Comparison of ENCODE assay signal across 20 cellular contexts in the genomic region with DNA sequence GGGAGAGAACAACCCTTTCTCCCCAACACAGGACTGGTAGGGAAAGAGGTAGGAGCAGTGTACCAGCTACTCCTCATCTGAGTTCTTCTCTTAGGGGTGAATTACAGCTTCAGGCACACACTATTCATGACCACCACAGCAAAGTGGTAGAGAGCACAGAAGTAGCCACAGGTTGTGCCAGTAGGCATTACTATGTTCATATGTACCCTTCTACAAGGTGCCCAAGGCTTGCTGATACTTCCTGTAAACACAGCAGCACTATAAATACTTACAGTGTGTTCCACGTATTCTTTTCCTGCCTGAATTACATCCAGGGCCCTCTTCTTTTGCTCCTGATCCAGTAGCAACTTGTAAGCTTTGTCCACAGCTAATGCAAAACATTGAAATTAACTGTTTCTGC. TPM values are rescaled to one million over a fixed set of nuclear protein-coding genes. Genes with fewer than 3 reads are reported as not detected.
DNase-seq lines count a peak whose midpoint lies in the region; ATAC-seq, FAIRE-seq and TF ChIP-seq lines count a peak whose summit lies in the region.
"Had no signal": no experiment of that assay in that cellular context is flagged by ENCODE, and none has a peak within 500 bp of the region (broad histone marks: within the 10 kb centered on the region; RNA-seq: fewer than 3 reads in every experiment).

No MANE protein-coding gene starts in this region.

- WGBS in H9 (ENCODE audit: extremely low coverage, insufficient read length, low lambda C conversion rate): no CpG with 5 or more reads among the region's 1 CpG
- WGBS in GM12878 (ENCODE audit: insufficient coverage, insufficient replicate concordance, low lambda C conversion rate, missing lambda C conversion rate): 0% methylated on average over 1 of the region's 1 CpG
- WGBS in prostate gland: 23% methylated on average over 1 of the region's 1 CpG
- WGBS in thyroid gland, 2 donors: 75 to 79% methylated on average over 1 of the region's 1 CpG

- no peak overlapping the region for H2BK120ac ChIP-seq in H9 (ENCODE audit: low read depth, low read length, poor library complexity, severe bottlenecking)

- SMC1A ChIA-PET in GM12878 (lab: Charles Lee; ENCODE audit: uncharacterized antibody, unreplicated experiment): interaction anchor here (0.6 to 22.7 kb wide), 42 partner anchors 8 to 371 kb away, joined by 3 to 445 read pairs (median 6); a partner anchor contains a TSS

- no peak overlapping the region for H3K4me3 ChIP-seq in CD4-positive, alpha-beta memory T cell (ENCODE audit: low read length in 2 of 2)
- H3K4me3 ChIP-seq in GM12878: no peak overlapping the region
- H3K4me3 ChIP-seq in prostate gland: no peak overlapping the region
- H3K4me3 ChIP-seq in uterus: no peak overlapping the region
- no peak overlapping the region for H3K4me3 ChIP-seq in thyroid gland (replicated peaks in 1 of 3)
- H3K4me3 ChIP-seq: BLaER1 had no signal

- no peak overlapping the region for H4K91ac ChIP-seq in H9 (ENCODE audit: insufficient read length, low read depth, low read length)

- H3T11ph ChIP-seq in H9 (ENCODE audit: low read length): no peak overlapping the region

- DNase-seq in CD4-positive, alpha-beta memory T cell: no peak
- DNase-seq in H9 (no peak), GM12878 (ENCODE audit: low read depth, low spot score) (no peak), prostate gland (ENCODE audit: low spot score) (no peak), uterus (no peak), T-helper 17 cell (no peak), thyroid gland (no peak), SIG-M5 treated with dmso at 0.1 percent for 504 hours (lab: John Stamatoyannopoulos, UW; ENCODE audit: unreplicated experiment) (no peak)
- DNase-seq: CD8-positive, alpha-beta memory T cell; KG1; NCI-H1436; NCI-H1930; NCI-H2171; NCI-H446; SK-N-SH had no signal

- in situ Hi-C loops in GM12878 (cut with MboI): loop anchor here (5.0 kb wide), 1 partner anchor 117 kb away; no protein-coding TSS in a partner anchor

- peaks cover 0 to 1% (median 0%) of the 10 kb centered on the region in 8 donors for H3K9me3 Mint-ChIP-seq in CD4-positive, alpha-beta memory T cell
- H3K9me3 Mint-ChIP-seq in H9: no peaks in the 10 kb centered on the region
- H3K9me3 Mint-ChIP-seq: CD8-positive, alpha-beta memory T cell had no signal

- no peak overlapping the region for H4K5ac ChIP-seq in H9 (ENCODE audit: insufficient read length, low read depth, low read length)

- H3K36me3 Mint-ChIP-seq in CD4-positive, alpha-beta memory T cell: peaks cover 16 to 58% of the 10 kb centered on the region in 2 donors
- H3K36me3 Mint-ChIP-seq in H9 (ENCODE audit: insufficient read depth in 1 of 3, low read depth in 3 of 3) (peaks cover 15 to 59% (median 35%) of the 10 kb centered on the region in 3 experiments; a peak in 6 of 7 replicates), T-helper 17 cell (ENCODE audit: low read depth) (peaks cover 2% of the 10 kb centered on the region)

- H2BK20ac ChIP-seq in H9 (ENCODE audit: low read depth, low read length, poor library complexity, severe bottlenecking): no peak overlapping the region

- H2AFZ ChIP-seq in H9 (ENCODE audit: low read length): no peak overlapping the region
- H2AFZ ChIP-seq in GM12878 (ENCODE audit: control insufficient read depth, low read depth, low read length): no peak overlapping the region

- no peak overlapping the region for H2AK5ac ChIP-seq in H9 (ENCODE audit: insufficient read length, low read length)

- no peak overlapping the region for H3K23ac ChIP-seq in H9 (ENCODE audit: insufficient read length, low read depth, low read length)

- H2BK5ac ChIP-seq in H9 (ENCODE audit: insufficient read length, low read length): no peak overlapping the region

- H3K36me3 ChIP-seq in CD4-positive, alpha-beta memory T cell (ENCODE audit: insufficient read depth, low read length): peaks cover 35% of the 10 kb centered on the region
- H3K36me3 ChIP-seq in GM12878 (ENCODE audit: control insufficient read depth in 2 of 2, insufficient read depth in 2 of 2, low read length in 1 of 2) (peaks cover 3 to 26% of the 10 kb centered on the region in 2 experiments; a peak in 3 of 4 replicates), prostate gland (no peaks in the 10 kb centered on the region), uterus (no peaks in the 10 kb centered on the region), thyroid gland (peaks cover 21 to 24% of the 10 kb centered on the region in 2 donors)

- ATAC-seq in GM12878: peak; percentile 27; the same call in 2 of the 3 replicates
- ATAC-seq in T-helper 17 cell: no peak
- ATAC-seq: HepG2, Right ventricle myocardium inferior had no signal

- no peak for TF ChIP-seq EP300 in GM12878 (IDR thresholded peaks at IDR 0.05; ENCODE audit: borderline replicate concordance in 1 of 2, control insufficient read depth in 1 of 2, low read depth in 2 of 2, low read length in 2 of 2)

- intact Hi-C loops in CD4-positive, alpha-beta memory T cell (cut with micrococcal nuclease): loop anchor here (1.0 to 2.0 kb wide), 2 partner anchors 118 to 351 kb away; no protein-coding TSS in a partner anchor
- intact Hi-C loops in GM12878 (cut with micrococcal nuclease; ENCODE audit: unreplicated experiment): loop anchor here (1.0 to 10.0 kb wide), 3 partner anchors 37 to 195 kb away; no protein-coding TSS in a partner anchor
- intact Hi-C loops in prostate gland (cut with DNase I): loop anchor here (2.0 kb wide), 1 partner anchor 119 kb away; no protein-coding TSS in a partner anchor
- intact Hi-C loops in uterus (cut with DNase I; ENCODE audit: low total_unique reads): no loop called here
- intact Hi-C loops in thyroid gland (cut with DNase I): loop anchor here (5.0 kb wide), 1 partner anchor 117 kb away; no protein-coding TSS in a partner anchor

- H3K79me1 ChIP-seq in H9 (ENCODE audit: insufficient read depth, low read depth, low read length, poor library complexity, severe bottlenecking): peaks cover 5% of the 10 kb centered on the region

- peak overlapping the region in 4 of 7 donors; percentile 20 to 52 (median 36) for H3K27ac Mint-ChIP-seq in CD4-positive, alpha-beta memory T cell
- H3K27ac Mint-ChIP-seq in H9 (peak overlapping the region in 2 of 3 experiments; percentile 37 to 71; a peak in 2 of 7 replicates), T-helper 17 cell (no peak overlapping the region)

- no peaks in the 10 kb centered on the region for H3K27me3 Mint-ChIP-seq in CD4-positive, alpha-beta memory T cell
- H3K27me3 Mint-ChIP-seq in H9 (ENCODE audit: low read depth) (no peaks in the 10 kb centered on the region), T-helper 17 cell (no peaks in the 10 kb centered on the region)
- H3K27me3 Mint-ChIP-seq: CD8-positive, alpha-beta memory T cell had no signal

- no peak overlapping the region for H3K4me2 ChIP-seq in H9 (ENCODE audit: insufficient read depth, insufficient read length, low read length)
- H3K4me2 ChIP-seq in GM12878 (ENCODE audit: control insufficient read depth, insufficient read depth): no peak overlapping the region
- H3K4me2 ChIP-seq: BLaER1, SK-N-SH had no signal

- H3K27ac ChIP-seq in CD4-positive, alpha-beta memory T cell (ENCODE audit: low read depth, low read length): no peak overlapping the region
- H3K27ac ChIP-seq in H9 (ENCODE audit: insufficient read length, low read depth, low read length) (no peak overlapping the region), GM12878 (ENCODE audit: control insufficient read depth, insufficient read depth) (no peak overlapping the region), prostate gland (peak overlapping the region; percentile 21 to 25), uterus (no peak overlapping the region), thyroid gland (no peak overlapping the region)
- H3K27ac ChIP-seq: BLaER1 had no signal

- H3K4me1 ChIP-seq in CD4-positive, alpha-beta memory T cell (ENCODE audit: insufficient read depth, low read length): no peaks in the 10 kb centered on the region
- H3K4me1 ChIP-seq in H9 (ENCODE audit: insufficient read depth, low read length) (no peaks in the 10 kb centered on the region), GM12878 (ENCODE audit: control insufficient read depth, insufficient read depth, low read length) (no peaks in the 10 kb centered on the region), prostate gland (replicated peaks) (peaks cover 2% of the 10 kb centered on the region), uterus (no peaks in the 10 kb centered on the region), thyroid gland (no peaks in the 10 kb centered on the region)
- H3K4me1 ChIP-seq: BLaER1 had no signal

- no peak overlapping the region for H3K4ac ChIP-seq in H9 (ENCODE audit: low read depth, low read length)

- POLR2A ChIA-PET in CD4-positive, alpha-beta memory T cell (lab: Charles Lee; ENCODE audit: partially characterized antibody): interaction anchor here (1.3 to 2.0 kb wide), 4 partner anchors 10 to 379 kb away, joined by 3 to 12 read pairs (median 6); a partner anchor contains a TSS
- POLR2A ChIA-PET in GM12878 (lab: Charles Lee): interaction anchor here (0.5 to 2.7 kb wide), 12 partner anchors 8 to 346 kb away, joined by 3 to 15 read pairs (median 3); a partner anchor contains a TSS

- no peaks in the 10 kb centered on the region for H3K27me3 ChIP-seq in CD4-positive, alpha-beta memory T cell (ENCODE audit: insufficient read depth, low read length)
- no peaks in the 10 kb centered on the region for H3K27me3 ChIP-seq in H9 (ENCODE audit: insufficient read depth, low read length)
- H3K27me3 ChIP-seq in GM12878 (replicated peaks in 1 of 2; ENCODE audit: control insufficient read depth in 2 of 2, insufficient read depth in 2 of 2, low read length in 1 of 2): no peaks in the 10 kb centered on the region
- no peaks in the 10 kb centered on the region for H3K27me3 ChIP-seq in prostate gland (replicated peaks; ENCODE audit: insufficient read depth)
- H3K27me3 ChIP-seq in uterus: no peaks in the 10 kb centered on the region
- no peaks in the 10 kb centered on the region for H3K27me3 ChIP-seq in thyroid gland
- H3K27me3 ChIP-seq: BLaER1 had no signal

- TF ChIP-seq CTCF in H9 (conservative IDR thresholded peaks at IDR 0.05) (no peak), GM12878 (IDR thresholded peaks at IDR 0.05 in 2 of 3, conservative IDR thresholded peaks at IDR 0.05 in 1 of 3; ENCODE audit: control insufficient read depth in 2 of 3, extremely low read depth in 1 of 3, insufficient read depth in 1 of 3, low read depth in 3 of 3, low read length in 3 of 3) (no peak), prostate gland (IDR thresholded peaks at IDR 0.05) (no peak), uterus (IDR thresholded peaks at IDR 0.05) (no peak), thyroid gland (IDR thresholded peaks at IDR 0.05) (no peak)

- no peaks in the 10 kb centered on the region for H3K9me3 ChIP-seq in CD4-positive, alpha-beta memory T cell (ENCODE audit: control insufficient read depth in 1 of 2, low read length in 2 of 2)
- H3K9me3 ChIP-seq in H9 (ENCODE audit: control insufficient read depth, low read depth, low read length) (no peaks in the 10 kb centered on the region), GM12878 (replicated peaks; ENCODE audit: control insufficient read depth, insufficient read depth, low read length) (no peaks in the 10 kb centered on the region), prostate gland (no peaks in the 10 kb centered on the region), uterus (no peaks in the 10 kb centered on the region), T-helper 17 cell (ENCODE audit: control insufficient read depth, low read length, poor library complexity, severe bottlenecking) (no peaks in the 10 kb centered on the region), thyroid gland (no peaks in the 10 kb centered on the region)
- H3K9me3 ChIP-seq: BLaER1, SK-N-SH had no signal

- no peak overlapping the region for H4K8ac ChIP-seq in H9 (replicated peaks; ENCODE audit: insufficient read length, low read depth, low read length)

- no peaks in the 10 kb centered on the region for H3K79me2 ChIP-seq in H9 (ENCODE audit: insufficient read depth, low read length)
- H3K79me2 ChIP-seq in GM12878 (ENCODE audit: control insufficient read depth, insufficient read depth, low read length): no peaks in the 10 kb centered on the region

- no peak overlapping the region for H3K56ac ChIP-seq in H9 (ENCODE audit: insufficient read length, low read depth, low read length)

- no peak overlapping the region for H2BK15ac ChIP-seq in H9 (ENCODE audit: low read depth, low read length)

- TF ChIP-seq RAD21 in GM12878 (IDR thresholded peaks at IDR 0.05; ENCODE audit: insufficient read depth, low read depth, low read length): no peak

- H3K14ac ChIP-seq in H9 (ENCODE audit: insufficient read depth, low read length): no peak overlapping the region

- no TSS peak for BruUV-seq in GM12878 (replicated peaks; lab: Mats Ljungman, UMichigan)

- H3K9ac ChIP-seq in H9 (ENCODE audit: extremely low read depth, insufficient read length, low read length): no peak overlapping the region
- H3K9ac ChIP-seq in GM12878 (ENCODE audit: control insufficient read depth, insufficient read depth, low read length): no peak overlapping the region
- H3K9ac ChIP-seq: BLaER1, SK-N-SH had no signal

- H4K20me1 ChIP-seq in H9 (ENCODE audit: control insufficient read depth, insufficient read depth, insufficient read length) (no peaks in the 10 kb centered on the region), GM12878 (ENCODE audit: control insufficient read depth, insufficient read depth) (no peaks in the 10 kb centered on the region)

- H2BK12ac ChIP-seq in H9 (ENCODE audit: insufficient read length, low read depth, low read length): no peak overlapping the region

- H3K18ac ChIP-seq in H9 (ENCODE audit: insufficient read length, low read depth, low read length): no peak overlapping the region

- no peak for FAIRE-seq in GM12878 (lab: Jason Lieb, UNC)
- FAIRE-seq: D721Med, HepG2, RCC 7860 had no signal

- H3K4me3 Mint-ChIP-seq in CD4-positive, alpha-beta memory T cell: no peak overlapping the region
- no peak overlapping the region for H3K4me3 Mint-ChIP-seq in H9
- H3K4me3 Mint-ChIP-seq in T-helper 17 cell: no peak overlapping the region
- H3K4me3 Mint-ChIP-seq: CD8-positive, alpha-beta memory T cell had no signal

- RAD21 ChIA-PET in GM12878 (lab: Charles Lee; ENCODE audit: unreplicated experiment): interaction anchor here (0.7 to 7.5 kb wide), 40 partner anchors 8 to 667 kb away, joined by 3 to 207 read pairs (median 5); a partner anchor contains a TSS

- peaks cover 8 to 10% (median 9%) of the 10 kb centered on the region in 4 donors for H3K4me1 Mint-ChIP-seq in CD4-positive, alpha-beta memory T cell
- H3K4me1 Mint-ChIP-seq in H9 (peaks cover 4 to 6% of the 10 kb centered on the region in 2 experiments), T-helper 17 cell (peaks cover 5% of the 10 kb centered on the region)

- TF ChIP-seq POLR2A in GM12878 (IDR thresholded peaks at IDR 0.05; ENCODE audit: low read depth, low read length) (no peak), prostate gland (IDR thresholded peaks at IDR 0.05) (no peak), uterus (IDR thresholded peaks at IDR 0.05) (no peak), thyroid gland (IDR thresholded peaks at IDR 0.05) (no peak)

- no peaks in the 10 kb centered on the region for H3K23me2 ChIP-seq in H9 (ENCODE audit: insufficient read length, low read depth, low read length, poor library complexity, severe bottlenecking)

- CTCF ChIA-PET in CD4-positive, alpha-beta memory T cell (lab: Charles Lee; ENCODE audit: partially characterized antibody): interaction anchor here (0.6 to 6.3 kb wide), 12 partner anchors 8 to 352 kb away, joined by 3 to 90 read pairs (median 4); a partner anchor contains a TSS
- CTCF ChIA-PET in GM12878 (lab: Yijun Ruan, JAX): interaction anchor here (0.6 to 10.1 kb wide), 45 partner anchors 8 to 351 kb away, joined by 3 to 317 read pairs (median 6); a partner anchor contains a TSS

RNA-seq across cellular contexts. Expression of a gene that starts 23.1 kb away (rescaled TPM):
- 10 to 100 TPM; 71.5 to 78.1 TPM for total RNA-seq in CD4-positive, alpha-beta memory T cell
- polyA plus RNA-seq in CD4-positive, alpha-beta memory T cell: 100 to 1,000 TPM; 148 to 199 TPM
- total RNA-seq in H9 (2021) (126 and 132 TPM in 2 replicates), GM12878 (2014; rRNA removed) (91.2 and 109 TPM in 2 replicates), GM12878 (2014; rRNA removed; fragmentation: Illumina TruSeq; extraction: Trizol) (152 and 155 TPM in 2 replicates), GM12878 (2021) (109 and 111 TPM in 2 replicates), prostate gland (10 to 100 TPM; 43.7 to 60.3 TPM), uterus (10 to 100 TPM; 24.3 to 90.9 (median 56.2) TPM), T-helper 17 cell (10 to 100 TPM; 52.1 to 58.4 TPM), thyroid gland (10 to 100 TPM; 59.5 to 76.7 (median 62.5) TPM)
- 26.2 and 27.8 TPM in 2 replicates for total RNA-seq in GM12878 (2013; cell fraction: nucleolus; rRNA removed)
- 61.0 TPM for polyA plus RNA-seq in GM12878 (2011; ENCODE audit: low read depth)
- polyA plus RNA-seq in GM12878 (2011; rRNA removed) (137 and 176 TPM in 2 replicates), GM12878 (2014; fragmentation: Illumina TruSeq; extraction: Trizol) (251 and 323 TPM in 2 replicates), GM12878 (2014; fragmentation: Nextera tagmentation; extraction: Ambion mirVana) (100 to 1,000 TPM; 209 to 296 TPM), GM12878 (2014; rRNA removed) (95.0 and 106 TPM in 2 replicates), GM12878 (2016; fragmentation: Nextera tagmentation; extraction: Ambion mirVana) (100 to 1,000 TPM; 149 to 155 TPM)
- 84.8 and 92.1 TPM in 2 replicates for polyA plus RNA-seq in GM12878 (2011; cell fraction: cytosol; rRNA removed)
- polyA plus RNA-seq in GM12878 (2011; cell fraction: nucleus; rRNA removed): 59.2 and 72.5 TPM in 2 replicates
- 68.0 and 82.9 TPM in 2 replicates for polyA plus RNA-seq in GM12878 (2012)
- 36.3 and 42.2 TPM in 2 replicates for polyA minus RNA-seq in GM12878 (2011; rRNA and poly(A)+ RNA removed)
- 14.1 and 15.9 TPM in 2 replicates for polyA minus RNA-seq in GM12878 (2011; cell fraction: cytosol; rRNA and poly(A)+ RNA removed)
- 8.7 and 16.1 TPM in 2 replicates for polyA minus RNA-seq in GM12878 (2011; cell fraction: nucleus; rRNA and poly(A)+ RNA removed)

RNA-seq across cellular contexts. Expression of a gene that starts 26.2 kb away (rescaled TPM):
- 100 to 1,000 TPM; 111 TPM for total RNA-seq in CD4-positive, alpha-beta memory T cell
- 100 to 1,000 TPM; 383 to 743 TPM for polyA plus RNA-seq in CD4-positive, alpha-beta memory T cell
- 257 and 275 TPM in 2 replicates for total RNA-seq in H9 (2021)
- 29.9 and 31.3 TPM in 2 replicates for total RNA-seq in GM12878 (2013; cell fraction: nucleolus; rRNA removed)
- total RNA-seq in GM12878 (2014; rRNA removed): 515 and 527 TPM in 2 replicates
- total RNA-seq in GM12878 (2014; rRNA removed; fragmentation: Illumina TruSeq; extraction: Trizol): 256 and 286 TPM in 2 replicates
- 314 and 320 TPM in 2 replicates for total RNA-seq in GM12878 (2021)
- 210 TPM for polyA plus RNA-seq in GM12878 (2011; ENCODE audit: low read depth)
- polyA plus RNA-seq in GM12878 (2011; rRNA removed): 279 and 352 TPM in 2 replicates
- polyA plus RNA-seq in GM12878 (2011; cell fraction: cytosol; rRNA removed): 259 and 347 TPM in 2 replicates
- polyA plus RNA-seq in GM12878 (2011; cell fraction: nucleus; rRNA removed): 205 and 266 TPM in 2 replicates
- 407 and 585 TPM in 2 replicates for polyA plus RNA-seq in GM12878 (2012)
- polyA plus RNA-seq in GM12878 (2014; fragmentation: Illumina TruSeq; extraction: Trizol): 146 and 253 TPM in 2 replicates
- 100 to 1,000 TPM; 296 to 883 TPM for polyA plus RNA-seq in GM12878 (2014; fragmentation: Nextera tagmentation; extraction: Ambion mirVana)
- polyA plus RNA-seq in GM12878 (2014; rRNA removed): 892 and 1,008 TPM in 2 replicates
- polyA plus RNA-seq in GM12878 (2016; fragmentation: Nextera tagmentation; extraction: Ambion mirVana): 1,000 to 10,000 TPM; 1,209 to 1,210 TPM
- 45.1 and 56.3 TPM in 2 replicates for polyA minus RNA-seq in GM12878 (2011; rRNA and poly(A)+ RNA removed)
- 40.3 and 46.8 TPM in 2 replicates for polyA minus RNA-seq in GM12878 (2011; cell fraction: cytosol; rRNA and poly(A)+ RNA removed)
- 29.7 and 52.8 TPM in 2 replicates for polyA minus RNA-seq in GM12878 (2011; cell fraction: nucleus; rRNA and poly(A)+ RNA removed)
- total RNA-seq in prostate gland: 100 to 1,000 TPM; 171 to 390 TPM
- 100 to 1,000 TPM in 1 of 4 donors, 10 to 100 TPM in 3; 57.1 to 103 (median 82.2) TPM for total RNA-seq in uterus
- 10 to 100 TPM; 75.6 to 83.7 TPM for total RNA-seq in T-helper 17 cell
- 100 to 1,000 TPM in 3 of 4 donors, 10 to 100 TPM in 1; 75.6 to 307 (median 236) TPM for total RNA-seq in thyroid gland

RNA-seq across cellular contexts. Expression of a gene that starts 33.2 kb away (rescaled TPM):
- 1 to 10 TPM; 1.2 to 1.7 TPM for total RNA-seq in CD4-positive, alpha-beta memory T cell
- under 1 TPM; 0.25 to 0.57 TPM for polyA plus RNA-seq in CD4-positive, alpha-beta memory T cell
- total RNA-seq in H9 (2021): 1.8 and 1.9 TPM in 2 replicates
- total RNA-seq in GM12878 (2013; cell fraction: nucleolus; rRNA removed): 63.0 and 72.4 TPM in 2 replicates
- 18.1 and 23.9 TPM in 2 replicates for total RNA-seq in GM12878 (2014; rRNA removed)
- total RNA-seq in GM12878 (2014; rRNA removed; fragmentation: Illumina TruSeq; extraction: Trizol): 20.1 and 20.2 TPM in 2 replicates
- 25.5 and 28.4 TPM in 2 replicates for total RNA-seq in GM12878 (2021)
- 5.8 TPM for polyA plus RNA-seq in GM12878 (2011; ENCODE audit: low read depth)
- 167 and 251 TPM in 2 replicates for polyA plus RNA-seq in GM12878 (2011; rRNA removed)
- 376 and 431 TPM in 2 replicates for polyA plus RNA-seq in GM12878 (2011; cell fraction: cytosol; rRNA removed)
- polyA plus RNA-seq in GM12878 (2011; cell fraction: nucleus; rRNA removed): 49.8 and 57.4 TPM in 2 replicates
- polyA plus RNA-seq in GM12878 (2012): 7.3 and 10.0 TPM in 2 replicates
- 30.6 and 31.1 TPM in 2 replicates for polyA plus RNA-seq in GM12878 (2014; fragmentation: Illumina TruSeq; extraction: Trizol)
- polyA plus RNA-seq in GM12878 (2014; fragmentation: Nextera tagmentation; extraction: Ambion mirVana): 10 to 100 TPM; 29.8 to 57.7 TPM
- polyA plus RNA-seq in GM12878 (2014; rRNA removed): 25.5 and 31.3 TPM in 2 replicates
- polyA plus RNA-seq in GM12878 (2016; fragmentation: Nextera tagmentation; extraction: Ambion mirVana): 10 to 100 TPM; 17.5 to 18.2 TPM
- polyA minus RNA-seq in GM12878 (2011; rRNA and poly(A)+ RNA removed): 334 and 394 TPM in 2 replicates
- polyA minus RNA-seq in GM12878 (2011; cell fraction: cytosol; rRNA and poly(A)+ RNA removed): 67.7 and 82.6 TPM in 2 replicates
- polyA minus RNA-seq in GM12878 (2011; cell fraction: nucleus; rRNA and poly(A)+ RNA removed): 16.6 and 29.9 TPM in 2 replicates
- total RNA-seq in prostate gland: 1 to 10 TPM; 2.3 to 2.5 TPM
- 1 to 10 TPM in 3 of 4 donors, under 1 TPM in 1; under 0.01 to 7.1 (median 1.9) TPM for total RNA-seq in uterus
- 1 to 10 TPM; 2.4 to 2.9 TPM for total RNA-seq in T-helper 17 cell
- 1 to 10 TPM; 1.4 to 2.0 (median 1.6) TPM for total RNA-seq in thyroid gland

RNA-seq across cellular contexts. Expression of a gene that starts 49.6 kb away (rescaled TPM):
- 1 to 10 TPM; 5.7 to 6.4 TPM for total RNA-seq in CD4-positive, alpha-beta memory T cell
- 1 to 10 TPM; 3.5 to 7.6 TPM for polyA plus RNA-seq in CD4-positive, alpha-beta memory T cell
- 24.6 and 24.7 TPM in 2 replicates for total RNA-seq in H9 (2021)
- total RNA-seq in GM12878 (2013; cell fraction: nucleolus; rRNA removed): 3.6 and 4.0 TPM in 2 replicates
- 18.3 and 22.1 TPM in 2 replicates for total RNA-seq in GM12878 (2014; rRNA removed)
- total RNA-seq in GM12878 (2014; rRNA removed; fragmentation: Illumina TruSeq; extraction: Trizol): 7.6 and 8.6 TPM in 2 replicates
- total RNA-seq in GM12878 (2021): 21.7 and 23.9 TPM in 2 replicates
- polyA plus RNA-seq in GM12878 (2011; ENCODE audit: low read depth): 8.6 TPM
- polyA plus RNA-seq in GM12878 (2011; rRNA removed): 7.0 and 16.7 TPM in 2 replicates
- polyA plus RNA-seq in GM12878 (2011; cell fraction: cytosol; rRNA removed): 17.2 and 19.0 TPM in 2 replicates
- 15.9 and 16.1 TPM in 2 replicates for polyA plus RNA-seq in GM12878 (2011; cell fraction: nucleus; rRNA removed)
- 14.6 and 17.5 TPM in 2 replicates for polyA plus RNA-seq in GM12878 (2012)
- 6.9 and 13.4 TPM in 2 replicates for polyA plus RNA-seq in GM12878 (2014; fragmentation: Illumina TruSeq; extraction: Trizol)
- 1 to 10 TPM; 1.5 to 2.7 TPM for polyA plus RNA-seq in GM12878 (2014; fragmentation: Nextera tagmentation; extraction: Ambion mirVana)
- polyA plus RNA-seq in GM12878 (2014; rRNA removed): 19.0 and 21.7 TPM in 2 replicates
- polyA plus RNA-seq in GM12878 (2016; fragmentation: Nextera tagmentation; extraction: Ambion mirVana): 10 to 100 TPM; 33.0 to 40.9 TPM
- 13.8 and 20.2 TPM in 2 replicates for polyA minus RNA-seq in GM12878 (2011; rRNA and poly(A)+ RNA removed)
- 8.0 and 9.6 TPM in 2 replicates for polyA minus RNA-seq in GM12878 (2011; cell fraction: cytosol; rRNA and poly(A)+ RNA removed)
- 4.2 and 5.7 TPM in 2 replicates for polyA minus RNA-seq in GM12878 (2011; cell fraction: nucleus; rRNA and poly(A)+ RNA removed)
- total RNA-seq in prostate gland: 10 to 100 TPM; 11.2 to 27.5 TPM
- 10 to 100 TPM in 1 of 4 donors, 1 to 10 TPM in 3; 4.9 to 15.9 (median 7.9) TPM for total RNA-seq in uterus
- total RNA-seq in T-helper 17 cell: 10 to 100 TPM; 16.6 to 35.3 TPM
- total RNA-seq in thyroid gland: 1 to 10 TPM; 6.4 to 8.1 (median 6.8) TPM

Comparison
In these comparisons a context has a peak if more than half of its experiments do, and no peak if none do; other contexts are left out.
1. H3K27ac ChIP-seq: peak in prostate gland (2 of 2); none in CD4-positive, alpha-beta memory T cell (single experiment), H9 (single experiment), GM12878 (single experiment), uterus (0 of 2) and thyroid gland (0 of 3).